ENCODE assay signal across 25 cellular contexts in genomic region chr2:97677480-97677879, GRCh38. TPM values are rescaled to one million over a fixed set of nuclear protein-coding genes. Genes with fewer than 3 reads are reported as not detected.
DNase-seq lines count a peak whose midpoint lies in the region; ATAC-seq, FAIRE-seq and TF ChIP-seq lines count a peak whose summit lies in the region.
"Had no signal": no experiment of that assay in that cellular context is flagged by ENCODE, and none has a peak within 500 bp of the region (broad histone marks: within the 10 kb centered on the region; RNA-seq: fewer than 3 reads in every experiment).

No MANE protein-coding gene starts in this region.

- H3K4me3 ChIP-seq in endothelial cell of umbilical vein (replicated peaks in 1 of 3; ENCODE audit: insufficient read depth in 1 of 3, low read depth in 1 of 3, low read length in 3 of 3), result no peak overlapping the region
- H3K4me3 ChIP-seq: BLaER1, GM23338 had no signal

- H3K27ac ChIP-seq in endothelial cell of umbilical vein (ENCODE audit: insufficient read depth, low read depth, low read length), result peak overlapping the region; percentile 34
- H3K27ac ChIP-seq in CD4-positive, alpha-beta T cell (ENCODE audit: low read depth, low read length), result no peak overlapping the region
- H3K27ac ChIP-seq: 22Rv1, BLaER1, C4-2B had no signal

- H2AFZ ChIP-seq in endothelial cell of umbilical vein (ENCODE audit: low read depth, low read length), result peak overlapping the region; percentile 44
- H2AFZ ChIP-seq: GM23338 had no signal

- H3K36me3 Mint-ChIP-seq in neural crest cell (ENCODE audit: low read depth), result peaks cover 11% of the 10 kb centered on the region
- no peaks in the 10 kb centered on the region for H3K36me3 Mint-ChIP-seq in stimulated activated effector memory CD8-positive, alpha-beta T cell treated with anti-CD3 and anti-CD28 coated beads, Interleukin-12 subunit alpha, Interleukin-12 subunit beta, amount 100 ng/mL, for 72 hours
- H3K36me3 Mint-ChIP-seq in CD4-positive, alpha-beta T cell (ENCODE audit: low read depth), result no peaks in the 10 kb centered on the region
- H3K36me3 Mint-ChIP-seq: CD8-positive, alpha-beta memory T cell had no signal

- H3K27me3 ChIP-seq in endothelial cell of umbilical vein (ENCODE audit: control insufficient read depth in 2 of 2, insufficient read depth in 2 of 2, low read length in 2 of 2), result peaks cover 0 to 2% of the 10 kb centered on the region in 2 experiments
- no peaks in the 10 kb centered on the region for H3K27me3 ChIP-seq in CD4-positive, alpha-beta T cell (ENCODE audit: control insufficient read depth, insufficient read depth, low read length)
- H3K27me3 ChIP-seq: BLaER1 had no signal

- no peak for ATAC-seq in stimulated activated effector memory CD8-positive, alpha-beta T cell treated with anti-CD3 and anti-CD28 coated beads, Interleukin-12 subunit alpha, Interleukin-12 subunit beta, amount 100 ng/mL, for 72 hours
- ATAC-seq in CD4-positive, alpha-beta T cell (ENCODE audit: poor library complexity), result no peak
- no peak for ATAC-seq in GM18858 (IDR thresholded peaks at IDR 0.05; ENCODE audit: unreplicated experiment)
- ATAC-seq: GM23338, HCT116 had no signal

- no peak for TF ChIP-seq CTCF in endothelial cell of umbilical vein (IDR thresholded peaks at IDR 0.05; ENCODE audit: extremely low read depth in 1 of 2, insufficient read depth in 1 of 2, low read depth in 1 of 2, low read length in 2 of 2)
- TF ChIP-seq CTCF in neural crest cell (conservative IDR thresholded peaks at IDR 0.05), result no peak
- no peak for TF ChIP-seq CTCF in CD4-positive, alpha-beta T cell (IDR thresholded peaks at IDR 0.05)

- no peaks in the 10 kb centered on the region for H3K4me1 Mint-ChIP-seq in neural crest cell
- H3K4me1 Mint-ChIP-seq in stimulated activated effector memory CD8-positive, alpha-beta T cell treated with anti-CD3 and anti-CD28 coated beads, Interleukin-12 subunit alpha, Interleukin-12 subunit beta, amount 100 ng/mL, for 72 hours, result peaks cover 16% of the 10 kb centered on the region
- H3K4me1 Mint-ChIP-seq in CD4-positive, alpha-beta T cell (ENCODE audit: low read depth), result no peaks in the 10 kb centered on the region
- H3K4me1 Mint-ChIP-seq: CD8-positive, alpha-beta memory T cell had no signal

- intact Hi-C loops in endothelial cell of umbilical vein (cut with micrococcal nuclease), result no loop called here
- intact Hi-C loops in CD4-positive, alpha-beta T cell (cut with DNase I, micrococcal nuclease), result no loop called here

- no peaks in the 10 kb centered on the region for H3K27me3 Mint-ChIP-seq in neural crest cell (ENCODE audit: low read depth)
- no peaks in the 10 kb centered on the region for H3K27me3 Mint-ChIP-seq in CD4-positive, alpha-beta T cell
- H3K27me3 Mint-ChIP-seq: B cell had no signal

- H3K9ac ChIP-seq in endothelial cell of umbilical vein (replicated peaks; ENCODE audit: extremely low read depth, insufficient read depth, low read length), result peak overlapping the region; percentile 16
- H3K9ac ChIP-seq: BLaER1 had no signal

- CTCF ChIA-PET in endothelial cell of umbilical vein (lab: Charles Lee), result interaction anchor here (1.6 to 3.6 kb wide), 3 partner anchors 13 to 23 kb away, joined by 4 to 17 read pairs (median 6); partner anchors contain the start of gene ACTR1B
- CTCF ChIA-PET in CD4-positive, alpha-beta T cell (lab: Charles Lee), result no interaction called here

- BruUV-seq in endothelial cell of umbilical vein (replicated peaks; lab: Mats Ljungman, UMichigan), result no TSS peak

- TF ChIP-seq POLR2A in endothelial cell of umbilical vein (IDR thresholded peaks at IDR 0.05; ENCODE audit: low read depth, low read length), result no peak

- H4K20me1 ChIP-seq in endothelial cell of umbilical vein (replicated peaks; ENCODE audit: control insufficient read depth, extremely low read depth, insufficient read depth, low read length), result no peaks in the 10 kb centered on the region
- H4K20me1 ChIP-seq: BLaER1 had no signal

- dilution Hi-C loops in endothelial cell of umbilical vein (cut with MboI; ENCODE audit: extremely low pct_ligation_motif_present, low sequenced_read_pairs), result no loop called here

- H3K9me1 ChIP-seq in endothelial cell of umbilical vein (replicated peaks; ENCODE audit: control insufficient read depth, extremely low read depth, insufficient read depth, low read length), result no peaks in the 10 kb centered on the region

- H3K4me3 Mint-ChIP-seq in neural crest cell, result no peak overlapping the region
- H3K4me3 Mint-ChIP-seq in stimulated activated effector memory CD8-positive, alpha-beta T cell treated with anti-CD3 and anti-CD28 coated beads, Interleukin-12 subunit alpha, Interleukin-12 subunit beta, amount 100 ng/mL, for 72 hours, result no peak overlapping the region
- H3K4me3 Mint-ChIP-seq in CD4-positive, alpha-beta T cell, result no peak overlapping the region
- H3K4me3 Mint-ChIP-seq: B cell; CD4-positive, CD25-positive, alpha-beta regulatory T cell; CD8-positive, alpha-beta memory T cell; GM23338; H9 had no signal

- H3K4me1 ChIP-seq in endothelial cell of umbilical vein (ENCODE audit: control insufficient read depth, extremely low read depth, insufficient read depth, low read length), result peaks cover 17% of the 10 kb centered on the region
- H3K4me1 ChIP-seq: BLaER1 had no signal

- H3K36me3 ChIP-seq in endothelial cell of umbilical vein (ENCODE audit: control insufficient read depth in 2 of 2, extremely low read depth in 1 of 2, insufficient read depth in 2 of 2, low read length in 2 of 2), result no peaks in the 10 kb centered on the region
- H3K36me3 ChIP-seq: BLaER1 had no signal

- peaks cover 8% of the 10 kb centered on the region for H3K9me3 Mint-ChIP-seq in neural crest cell
- no peaks in the 10 kb centered on the region for H3K9me3 Mint-ChIP-seq in stimulated activated effector memory CD8-positive, alpha-beta T cell treated with anti-CD3 and anti-CD28 coated beads, Interleukin-12 subunit alpha, Interleukin-12 subunit beta, amount 100 ng/mL, for 72 hours
- H3K9me3 Mint-ChIP-seq in CD4-positive, alpha-beta T cell, result no peaks in the 10 kb centered on the region
- H3K9me3 Mint-ChIP-seq: CD8-positive, alpha-beta memory T cell had no signal

- H3K9me3 ChIP-seq in endothelial cell of umbilical vein (replicated peaks; ENCODE audit: control insufficient read depth, insufficient read depth, low read length), result no peaks in the 10 kb centered on the region
- no peaks in the 10 kb centered on the region for H3K9me3 ChIP-seq in CD4-positive, alpha-beta T cell (ENCODE audit: control insufficient read depth, low read length)

- peak; percentile 45 for DNase-seq in dermis blood vessel endothelial cell
- peak; percentile 56 for DNase-seq in endothelial cell of umbilical vein (ENCODE audit: low read depth, low spot score)
- no peak for DNase-seq in neural crest cell (ENCODE audit: low read depth, low spot score)
- DNase-seq in stimulated activated effector memory CD8-positive, alpha-beta T cell treated with anti-CD3 and anti-CD28 coated beads, Interleukin-12 subunit alpha, Interleukin-12 subunit beta, amount 100 ng/mL, for 72 hours (ENCODE audit: low spot score in 2 of 2), result no peak
- no peak for DNase-seq in midbrain (lab: John Stamatoyannopoulos, UW)
- no peak for DNase-seq in CD4-positive, alpha-beta T cell
- DNase-seq: CD4-positive, CD25-positive, alpha-beta regulatory T cell; CD8-positive, alpha-beta memory T cell; DMS 273 treated with DMSO at 0.1 percent for 48 hours; DMS53; DMS79 treated with DMSO at 0.1 percent for 48 hours; H9 had no signal

- peak overlapping the region; percentile 86 for H3K4me2 ChIP-seq in endothelial cell of umbilical vein (ENCODE audit: insufficient read depth, low read length)
- H3K4me2 ChIP-seq: BLaER1, GM23338 had no signal

- peak; percentile 81 for FAIRE-seq in endothelial cell of umbilical vein (lab: Jason Lieb, UNC)
- FAIRE-seq: A204.1, D721Med, GM12892, GM19239 had no signal

- no peaks in the 10 kb centered on the region for H3K79me2 ChIP-seq in endothelial cell of umbilical vein (ENCODE audit: control insufficient read depth, insufficient read depth, low read length)

- POLR2A ChIA-PET in endothelial cell of umbilical vein (lab: Charles Lee), result interaction anchor here (1.3 kb wide), 1 partner anchor 13 kb away, joined by 4 read pairs; the partner anchor contains the start of gene ACTR1B
- POLR2A ChIA-PET in CD4-positive, alpha-beta T cell (lab: Charles Lee), result no interaction called here

- H3K27ac Mint-ChIP-seq in neural crest cell (ENCODE audit: unreplicated experiment), result peak overlapping the region; percentile 63
- peak overlapping the region; percentile 18 for H3K27ac Mint-ChIP-seq in stimulated activated effector memory CD8-positive, alpha-beta T cell treated with anti-CD3 and anti-CD28 coated beads, Interleukin-12 subunit alpha, Interleukin-12 subunit beta, amount 100 ng/mL, for 72 hours
- no peak overlapping the region for H3K27ac Mint-ChIP-seq in CD4-positive, alpha-beta T cell
- H3K27ac Mint-ChIP-seq: B cell; CD8-positive, alpha-beta memory T cell; GM23338 had no signal

RNA-seq across cellular contexts. Expression of gene C2orf92, which starts 8.0 kb away (rescaled TPM):
- total RNA-seq in dermis blood vessel endothelial cell (0.88 and 3.4 TPM in 2 replicates), endothelial cell of umbilical vein (4.2 and 7.9 TPM in 2 replicates), neural crest cell (10.3 and 12.5 TPM in 2 replicates)
- polyA plus RNA-seq in endothelial cell of umbilical vein, result 1.8 and 2.7 TPM in 2 replicates
- polyA plus RNA-seq in endothelial cell of umbilical vein (2011; cell fraction: cytosol; rRNA removed), result 0.35 and 0.95 TPM in 2 replicates
- polyA plus RNA-seq in endothelial cell of umbilical vein (2011; cell fraction: nucleus; rRNA removed), result 23.7 and 28.6 TPM in 2 replicates
- polyA plus RNA-seq in endothelial cell of umbilical vein (2012), result 3.7 and 3.9 TPM in 2 replicates
- polyA minus RNA-seq in endothelial cell of umbilical vein, result 3.3 and 3.6 TPM in 2 replicates
- polyA minus RNA-seq in endothelial cell of umbilical vein (2011; cell fraction: cytosol; rRNA and poly(A)+ RNA removed), result 4.4 TPM
- polyA minus RNA-seq in endothelial cell of umbilical vein (2011; cell fraction: nucleus; rRNA and poly(A)+ RNA removed), result 9.1 and 9.5 TPM in 2 replicates
- total RNA-seq in CD4-positive, alpha-beta T cell, result 10 to 100 TPM; 12.4 to 13.4 TPM
- polyA plus RNA-seq: CD8-positive, alpha-beta memory T cell had no signal

RNA-seq across cellular contexts. Expression of gene ACTR1B, which starts 13.6 kb away (rescaled TPM):
- total RNA-seq in dermis blood vessel endothelial cell, result 76.3 and 81.2 TPM in 2 replicates
- total RNA-seq in endothelial cell of umbilical vein, result 49.8 and 50.2 TPM in 2 replicates
- 60.9 and 68.4 TPM in 2 replicates for polyA plus RNA-seq in endothelial cell of umbilical vein
- polyA plus RNA-seq in endothelial cell of umbilical vein (2011; cell fraction: cytosol; rRNA removed), result 43.1 and 51.6 TPM in 2 replicates
- polyA plus RNA-seq in endothelial cell of umbilical vein (2011; cell fraction: nucleus; rRNA removed), result 101 and 122 TPM in 2 replicates
- polyA plus RNA-seq in endothelial cell of umbilical vein (2012), result 37.3 and 53.6 TPM in 2 replicates
- 43.7 and 49.1 TPM in 2 replicates for polyA minus RNA-seq in endothelial cell of umbilical vein
- polyA minus RNA-seq in endothelial cell of umbilical vein (2011; cell fraction: cytosol; rRNA and poly(A)+ RNA removed), result 30.0 TPM
- 18.6 and 30.5 TPM in 2 replicates for polyA minus RNA-seq in endothelial cell of umbilical vein (2011; cell fraction: nucleus; rRNA and poly(A)+ RNA removed)
- total RNA-seq in neural crest cell, result 62.6 and 63.4 TPM in 2 replicates
- 10 to 100 TPM; 89.5 to 92.8 TPM for total RNA-seq in CD4-positive, alpha-beta T cell

RNA-seq across cellular contexts. Expression of gene COX5B, which starts 31.6 kb away (rescaled TPM):
- 148 and 337 TPM in 2 replicates for total RNA-seq in dermis blood vessel endothelial cell
- 159 and 167 TPM in 2 replicates for total RNA-seq in endothelial cell of umbilical vein
- polyA plus RNA-seq in endothelial cell of umbilical vein, result 292 and 329 TPM in 2 replicates
- 383 and 430 TPM in 2 replicates for polyA plus RNA-seq in endothelial cell of umbilical vein (2011; cell fraction: cytosol; rRNA removed)
- 128 and 175 TPM in 2 replicates for polyA plus RNA-seq in endothelial cell of umbilical vein (2011; cell fraction: nucleus; rRNA removed)
- polyA plus RNA-seq in endothelial cell of umbilical vein (2012), result 159 and 231 TPM in 2 replicates
- 54.6 and 60.0 TPM in 2 replicates for polyA minus RNA-seq in endothelial cell of umbilical vein
- 83.4 TPM for polyA minus RNA-seq in endothelial cell of umbilical vein (2011; cell fraction: cytosol; rRNA and poly(A)+ RNA removed)
- 21.1 and 22.5 TPM in 2 replicates for polyA minus RNA-seq in endothelial cell of umbilical vein (2011; cell fraction: nucleus; rRNA and poly(A)+ RNA removed)
- total RNA-seq in neural crest cell, result 142 TPM in 2 replicates
- total RNA-seq in CD4-positive, alpha-beta T cell, result 100 to 1,000 TPM; 112 to 121 TPM

RNA-seq across cellular contexts. Expression of gene ZAP70, which starts 35.9 kb away (rescaled TPM):
- total RNA-seq in dermis blood vessel endothelial cell, result 0.09 TPM in 1 of 2 replicates, not detected in the other
- total RNA-seq in endothelial cell of umbilical vein, result not detected in 2 replicates
- polyA plus RNA-seq in endothelial cell of umbilical vein, result 0.10 and 0.14 TPM in 2 replicates
- 0.07 TPM in 1 of 2 replicates, not detected in the other for polyA plus RNA-seq in endothelial cell of umbilical vein (2011; cell fraction: cytosol; rRNA removed)
- 0.78 and 0.99 TPM in 2 replicates for polyA plus RNA-seq in endothelial cell of umbilical vein (2011; cell fraction: nucleus; rRNA removed)
- polyA plus RNA-seq in endothelial cell of umbilical vein (2012), result 0.25 and 0.30 TPM in 2 replicates
- 0.12 TPM in 1 of 2 replicates, not detected in the other for polyA minus RNA-seq in endothelial cell of umbilical vein
- not detected for polyA minus RNA-seq in endothelial cell of umbilical vein (2011; cell fraction: cytosol; rRNA and poly(A)+ RNA removed)
- 0.53 TPM in 1 of 2 replicates, not detected in the other for polyA minus RNA-seq in endothelial cell of umbilical vein (2011; cell fraction: nucleus; rRNA and poly(A)+ RNA removed)
- 2.4 and 2.8 TPM in 2 replicates for total RNA-seq in neural crest cell
- 100 to 1,000 TPM; 440 to 470 TPM for total RNA-seq in CD4-positive, alpha-beta T cell
- total RNA-seq: G401, H4 had no signal
- polyA plus RNA-seq: GM23338 had no signal

Comparison
In these comparisons a context has a peak if more than half of its experiments do, and no peak if none do; other contexts are left out.
1. DNase-seq: peak in dermis blood vessel endothelial cell (single experiment) and endothelial cell of umbilical vein (single experiment); none in neural crest cell (single experiment), stimulated activated effector memory CD8-positive, alpha-beta T cell treated with anti-CD3 and anti-CD28 coated beads, Interleukin-12 subunit alpha, Interleukin-12 subunit beta, amount 100 ng/mL, for 72 hours (0 of 2), midbrain (single experiment) and CD4-positive, alpha-beta T cell (0 of 10).